1 cellular context compared by ENCODE assay signal in the genomic region with DNA sequence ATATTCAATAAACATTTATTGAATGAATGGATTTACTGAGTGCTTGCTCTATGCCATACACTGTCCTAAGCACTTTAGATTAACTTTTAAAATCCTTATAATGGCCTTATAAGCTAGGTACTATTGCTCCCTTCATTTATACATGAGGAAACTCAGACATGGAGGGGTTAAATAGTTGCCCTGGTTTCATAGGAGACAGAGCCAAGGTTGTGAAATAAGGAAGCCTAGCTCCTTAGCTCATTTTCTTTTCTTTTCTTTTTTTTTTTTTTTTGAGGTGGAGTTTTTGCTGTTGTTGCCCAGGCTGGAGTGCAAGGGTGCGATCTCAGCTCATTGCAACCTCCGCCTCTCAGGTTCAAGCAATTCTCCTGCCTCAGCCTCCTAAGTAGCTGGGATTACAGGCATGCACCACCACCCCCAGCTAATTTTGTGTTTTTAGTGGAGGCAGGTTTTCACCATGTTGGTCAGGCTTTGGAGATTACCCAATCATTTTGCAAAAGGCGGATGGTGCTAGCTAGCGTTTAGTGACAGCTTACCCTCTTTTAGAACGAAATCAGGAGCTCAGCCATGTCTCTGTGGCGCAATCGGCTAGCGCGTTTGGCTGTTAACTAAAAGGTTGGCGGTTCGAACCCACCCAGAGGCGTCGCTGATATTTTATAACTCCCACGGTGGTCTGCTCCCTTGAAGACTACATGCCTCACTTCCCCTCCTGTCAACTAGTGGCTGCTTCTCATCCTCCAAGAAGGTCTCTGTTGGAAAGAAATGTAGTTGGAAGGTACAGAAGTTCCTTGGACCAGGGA.
TF ChIP-seq lines count a peak whose summit lies in the region.

No MANE protein-coding gene starts in this region.

TF ChIP-seq in A549, 52 proteins besides CTCF, POLR2A, EP300 and RAD21:
- TF ChIP-seq CEBPB (IDR thresholded peaks at IDR 0.05) (peak in 1 of 2 experiments; percentile 52; a peak in 2 of 4 replicates), SREBF2 (IDR thresholded peaks at IDR 0.05) (peak; percentile 47)
